In the genomic region with DNA sequence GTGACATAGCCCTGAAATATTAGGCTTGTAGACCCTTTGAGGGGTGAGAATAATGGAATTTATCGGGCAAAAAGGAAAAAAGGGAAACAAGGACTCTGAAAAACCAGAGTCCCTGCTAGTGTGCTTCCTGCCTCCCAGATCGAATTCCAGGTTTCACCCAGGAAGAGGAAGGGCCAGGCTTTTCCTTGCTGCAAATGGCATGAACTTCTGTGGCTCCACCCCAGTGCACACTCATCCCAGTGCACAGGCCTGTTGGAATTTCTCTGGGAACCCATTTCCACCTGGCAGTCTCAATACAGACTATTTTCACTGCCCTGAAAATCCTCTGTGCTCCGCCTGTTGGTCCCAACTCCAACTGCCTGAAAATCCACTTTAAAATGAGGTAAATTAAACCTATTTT, we compare ENCODE assay signal across 20 cellular contexts. TPM values are rescaled to one million over a fixed set of nuclear protein-coding genes. Genes with fewer than 3 reads are reported as not detected.
DNase-seq lines count a peak whose midpoint lies in the region; ATAC-seq, FAIRE-seq and TF ChIP-seq lines count a peak whose summit lies in the region.
"Had no signal": no experiment of that assay in that cellular context is flagged by ENCODE, and none has a peak within 500 bp of the region (broad histone marks: within the 10 kb centered on the region; RNA-seq: fewer than 3 reads in every experiment).

No MANE protein-coding gene starts in this region.

- no peaks in the 10 kb centered on the region for H3K9me3 Mint-ChIP-seq in HFFc6
- H3K9me3 Mint-ChIP-seq: activated CD4-positive, alpha-beta T cell treated with anti-CD3 and anti-CD28 coated beads, Interleukin-2, amount 10 ng/mL, durations not matched to agents 24 days and 14 days; activated T-cell treated with anti-CD3 and anti-CD28 coated beads, Interleukin-2, amount 50 U/mL, for 4 hours; natural killer cell had no signal

- H3K4me1 Mint-ChIP-seq in HFFc6 (ENCODE audit: low read depth), result peaks cover 26% of the 10 kb centered on the region

- TF ChIP-seq POLR2A in GM12891 (IDR thresholded peaks at IDR 0.05; ENCODE audit: low read depth, low read length), result no peak

- ATAC-seq in GM18873 (IDR thresholded peaks at IDR 0.05; ENCODE audit: low FRiP score, unreplicated experiment), result no peak
- ATAC-seq: activated T-cell treated with anti-CD3 and anti-CD28 coated beads, Interleukin-2, amount 50 U/mL, for 4 hours; natural killer cell; upper lobe of right lung had no signal

- peak overlapping the region; percentile 9; the same call in 1 of the 2 replicates for H3K27ac Mint-ChIP-seq in HFFc6
- H3K27ac Mint-ChIP-seq: activated CD4-positive, alpha-beta T cell treated with anti-CD3 and anti-CD28 coated beads, Interleukin-2, amount 10 ng/mL, durations not matched to agents 24 days and 14 days; natural killer cell had no signal

- TF ChIP-seq CTCF in HFFc6 (IDR thresholded peaks at IDR 0.05) (no peak), fibroblast of mammary gland (conservative IDR thresholded peaks at IDR 0.05; ENCODE audit: control insufficient read depth, insufficient read depth, low read depth, low read length) (no peak)

- no peaks in the 10 kb centered on the region; the same call in 1 of the 2 replicates for H3K27me3 Mint-ChIP-seq in HFFc6 (ENCODE audit: insufficient read depth)
- H3K27me3 Mint-ChIP-seq: activated CD4-positive, alpha-beta T cell treated with anti-CD3 and anti-CD28 coated beads, Interleukin-2, amount 10 ng/mL, durations not matched to agents 24 days and 14 days had no signal

- 0 out of 2 replicates have a peak, but pooled peaks cover 4% of the 10 kb centered on the region for H3K36me3 Mint-ChIP-seq in HFFc6 (ENCODE audit: low read depth)
- H3K36me3 Mint-ChIP-seq: natural killer cell had no signal

- no peak overlapping the region for H3K4me3 ChIP-seq in fibroblast of mammary gland (ENCODE audit: control insufficient read depth, low read depth, low read length)
- H3K4me3 ChIP-seq: upper lobe of right lung had no signal

- no peak overlapping the region for H3K4me3 Mint-ChIP-seq in HFFc6
- H3K4me3 Mint-ChIP-seq: activated T-cell treated with anti-CD3 and anti-CD28 coated beads, Interleukin-2, amount 50 U/mL, for 4 hours had no signal

- in situ Hi-C loops in ACHN (cut with HindIII; ENCODE audit: low pct_ligation_motif_present, low pct_unique_long_range_greater_than_20kb, low sequenced_read_pairs), result no loop called here

- FAIRE-seq in RCC 7860 (lab: Jason Lieb, UNC), result no peak
- no peak for FAIRE-seq in GM12891 (lab: Jason Lieb, UNC)

- DNase-seq in ACHN (peak; percentile 49), HFFc6 (no peak), RCC 7860 (ENCODE audit: low spot score) (peak; percentile 31), fibroblast of mammary gland (ENCODE audit: low read depth) (peak; percentile 40), NCI-H1694 treated with DMSO at 0.1 percent for 48 hours (lab: John Stamatoyannopoulos, UW) (no peak), GM12891 (ENCODE audit: insufficient read length, low spot score) (no peak), COLO668 (lab: John Stamatoyannopoulos, UW; ENCODE audit: unreplicated experiment) (no peak)
- DNase-seq: activated CD4-positive, alpha-beta T cell treated with anti-CD3 and anti-CD28 coated beads, Interleukin-2, amount 10 ng/mL, durations not matched to agents 24 days and 14 days; activated T-cell treated with anti-CD3 and anti-CD28 coated beads, Interleukin-2, amount 50 U/mL, for 4 hours; COR-L47; foreskin melanocyte; natural killer cell; NCI-H1105 treated with DMSO at 0.1 percent for 48 hours; NCI-H345; SIG-M5; stimulated activated naive CD4-positive, alpha-beta T cell treated with Interleukin-2 at 50 U/mL for 16 hours; upper lobe of right lung had no signal

TF ChIP-seq in GM12891, 5 proteins besides CTCF, POLR2A, EP300 and RAD21:
- TF ChIP-seq TAF1 (IDR thresholded peaks at IDR 0.05; ENCODE audit: low read depth, low read length) (no peak), POU2F2 (IDR thresholded peaks at IDR 0.05; ENCODE audit: low read depth, low read length) (no peak), POLR2AphosphoS5 (IDR thresholded peaks at IDR 0.05; ENCODE audit: low read depth, low read length) (no peak), SPI1 (IDR thresholded peaks at IDR 0.05; ENCODE audit: low read depth, low read length) (no peak), PAX5 (IDR thresholded peaks at IDR 0.05; ENCODE audit: insufficient read depth, low read length, severe bottlenecking) (no peak)

RNA-seq across cellular contexts. Expression of a gene that starts 29.9 kb away (rescaled TPM):
- 1 to 10 TPM; 4.4 to 9.2 (median 7.8) TPM for total RNA-seq in HFFc6 (2021; fragmentation: NEBNext Ultra II Directional; extraction: Animal tissue kit (Norgen Biotek cat#: 25700))
- polyA plus RNA-seq in GM12891 (2012; ENCODE audit: low read depth, missing spikeins), result 0.59 TPM

RNA-seq across cellular contexts. Expression of a gene that starts 30.0 kb away (rescaled TPM):
- under 1 TPM in 4 of 6 experiments, not detected in 2; 0.24 to 0.41 (median 0.33) TPM for total RNA-seq in HFFc6 (2021; fragmentation: NEBNext Ultra II Directional; extraction: Animal tissue kit (Norgen Biotek cat#: 25700))
- 0.41 TPM for polyA plus RNA-seq in GM12891 (2012; ENCODE audit: low read depth, missing spikeins)
- total RNA-seq: activated CD4-positive, alpha-beta T cell treated with anti-CD3 and anti-CD28 coated beads, Interleukin-2, amount 10 ng/mL, durations not matched to agents 24 days and 14 days; cardiac septum; liver; natural killer cell; upper lobe of right lung had no signal
- polyA plus RNA-seq: liver had no signal

Comparison
In these comparisons a context has a peak if more than half of its experiments do, and no peak if none do; other contexts are left out.
1. DNase-seq: peak in ACHN (single experiment), RCC 7860 (single experiment) and fibroblast of mammary gland (single experiment); none in HFFc6 (single experiment), NCI-H1694 treated with DMSO at 0.1 percent for 48 hours (single experiment), GM12891 (single experiment) and COLO668 (single experiment).